In the genomic region with DNA sequence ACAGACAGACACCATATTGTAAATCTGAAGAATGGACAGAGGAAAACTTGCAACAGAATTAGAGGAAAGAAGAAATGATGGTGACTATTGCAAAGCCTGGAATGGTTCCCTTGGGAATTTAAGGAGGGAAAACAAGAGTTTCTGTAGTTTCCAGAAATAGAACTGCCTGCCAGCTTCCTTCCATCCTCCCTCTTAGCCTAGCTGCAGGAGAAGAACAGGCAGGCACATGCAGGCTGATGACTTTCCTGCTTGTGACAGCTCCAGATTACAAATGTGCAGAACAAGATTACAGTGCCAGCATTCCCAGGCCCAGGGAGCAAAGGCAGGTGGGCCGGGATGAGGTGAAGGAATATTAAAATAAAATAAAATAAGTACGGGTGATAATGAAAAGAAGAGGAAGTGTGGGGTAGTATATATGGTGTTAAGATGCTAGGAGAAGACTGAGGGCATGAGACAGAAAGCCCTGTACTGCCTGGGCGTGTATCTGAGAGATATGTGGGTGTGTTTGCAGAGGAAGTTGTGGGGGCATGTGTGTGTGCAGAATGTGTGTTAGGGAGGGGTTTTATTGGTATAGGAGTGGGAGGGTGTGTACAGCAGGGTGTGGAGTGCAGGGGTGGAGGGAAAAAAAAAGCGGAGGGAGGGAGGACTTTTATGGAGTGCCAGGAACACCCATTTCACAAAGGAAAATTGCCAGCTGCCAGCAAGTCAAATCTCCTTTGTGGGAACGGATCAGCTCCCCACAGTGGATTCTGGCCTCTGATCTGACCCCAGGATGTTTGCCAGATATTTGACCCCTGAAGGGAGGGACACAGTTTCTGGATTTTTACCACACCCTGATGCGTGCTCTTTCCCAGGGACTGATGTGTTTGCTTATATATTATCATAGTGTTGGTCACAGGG, we compare ENCODE assay signal across 8 cellular contexts. TPM values are rescaled to one million over a fixed set of nuclear protein-coding genes. Genes with fewer than 3 reads are reported as not detected.
DNase-seq lines count a peak whose midpoint lies in the region; ATAC-seq, FAIRE-seq and TF ChIP-seq lines count a peak whose summit lies in the region.

No MANE protein-coding gene starts in this region.

- peaks cover 0 to 1% of the 10 kb centered on the region in 2 donors for H3K9me3 Mint-ChIP-seq in stimulated activated naive B cell treated with anti-CD40 and anti-IgM and Interleukin-4, amounts not matched to agents 10 μg/mL and 1 μg/mL and 100 μg/mL, for 72 hours

- no peaks in the 10 kb centered on the region for H3K27me3 ChIP-seq in heart right ventricle

- peak; percentile 13 to 44; a peak in 4 of 5 replicates for TF ChIP-seq RAD21 in A549 (conservative IDR thresholded peaks at IDR 0.05 in 1 of 2, IDR thresholded peaks at IDR 0.05 in 1 of 2)

- H3K4me1 Mint-ChIP-seq in stimulated activated naive B cell treated with anti-CD40 and anti-IgM and Interleukin-4, amounts not matched to agents 10 μg/mL and 1 μg/mL and 100 μg/mL, for 72 hours = peaks cover 16 to 27% of the 10 kb centered on the region in 2 donors

- H3K36me3 ChIP-seq in heart right ventricle = no peaks in the 10 kb centered on the region

- TF ChIP-seq POLR2A in A549 (IDR thresholded peaks at IDR 0.05; ENCODE audit: low read length) (no peak), H54 (IDR thresholded peaks at IDR 0.05; ENCODE audit: low read depth, low read length) (no peak)

- H3K27ac ChIP-seq in A549 (peak overlapping the region; percentile 85 to 89), heart right ventricle (peak overlapping the region in 9 of 10 donors; percentile 7 to 76 (median 34))

- H3K4me2 ChIP-seq in A549 = peak overlapping the region; percentile 80

- no peaks in the 10 kb centered on the region for H3K27me3 Mint-ChIP-seq in stimulated activated naive B cell treated with anti-CD40 and anti-IgM and Interleukin-4, amounts not matched to agents 10 μg/mL and 1 μg/mL and 100 μg/mL, for 72 hours

- 1% methylated on average over 6 of the region's 6 CpGs for WGBS in A549 (ENCODE audit: missing lambda C conversion rate)
- WGBS in heart right ventricle, 2 donors = 5 to 18% methylated on average over 6 of the region's 6 CpGs

- CTCF ChIA-PET in A549 (lab: Yijun Ruan, JAX) = no interaction called here

- POLR2A ChIA-PET in A549 (lab: Yijun Ruan, JAX) = interaction anchor here (1.0 to 1.4 kb wide), 2 partner anchors 44 to 77 kb away, joined by 4 to 6 read pairs; a partner anchor contains a TSS

- H3K4me3 Mint-ChIP-seq in stimulated activated naive B cell treated with anti-CD40 and anti-IgM and Interleukin-4, amounts not matched to agents 10 μg/mL and 1 μg/mL and 100 μg/mL, for 72 hours = peak overlapping the region in 1 of 2 donors; percentile 6

- intact Hi-C loops in heart right ventricle (cut with DNase I) = loop anchor here in 2 of 10 donors (5.0 kb wide), 1 partner anchor 41 kb away; no protein-coding TSS in a partner anchor

- no peak for FAIRE-seq in A549 (lab: Jason Lieb, UNC)
- FAIRE-seq in H54 (lab: Jason Lieb, UNC) = peak; percentile 20

- no peaks in the 10 kb centered on the region for H3K9me3 ChIP-seq in A549
- H3K9me3 ChIP-seq in heart right ventricle = no peaks in the 10 kb centered on the region

- peak overlapping the region; percentile 7 for H3K27ac Mint-ChIP-seq in stimulated activated naive B cell treated with anti-CD40 and anti-IgM and Interleukin-4, amounts not matched to agents 10 μg/mL and 1 μg/mL and 100 μg/mL, for 72 hours

- H3K4me1 ChIP-seq in A549 = peaks cover 73% of the 10 kb centered on the region
- H3K4me1 ChIP-seq in heart right ventricle = peaks cover 6 to 60% (median 42%) of the 10 kb centered on the region in 9 donors

- DNase-seq in A549 (ENCODE audit: low read depth in 1 of 2, low spot score in 1 of 2) (peak; percentile 46 to 97), H54 (ENCODE audit: insufficient read length, low spot score) (no peak), SW480 (ENCODE audit: low spot score) (peak; percentile 96), heart right ventricle (peak in 1 of 2 donors; percentile 73), CD1c-positive myeloid dendritic cell (ENCODE audit: extremely low spot score) (no peak), NCI-H2029 treated with DMSO at 0.1 percent for 48 hours (lab: John Stamatoyannopoulos, UW) (no peak)
- no peak for DNase-seq in stimulated activated naive B cell treated with anti-CD40 and anti-IgM and Interleukin-4, amounts not matched to agents 10 μg/mL and 1 μg/mL and 100 μg/mL, for 72 hours

- 0 out of 3 replicates have a peak overlapping the region, but pooled peaks have one; percentile 4 for H3K4me3 ChIP-seq in A549
- H3K4me3 ChIP-seq in heart right ventricle = no peak overlapping the region

- peaks cover 0 to 4% of the 10 kb centered on the region in 2 donors for H3K36me3 Mint-ChIP-seq in stimulated activated naive B cell treated with anti-CD40 and anti-IgM and Interleukin-4, amounts not matched to agents 10 μg/mL and 1 μg/mL and 100 μg/mL, for 72 hours

- TF ChIP-seq EP300 in A549 (IDR thresholded peaks at IDR 0.05) = peak; percentile 76 to 88

- TF ChIP-seq CTCF in A549 (IDR thresholded peaks at IDR 0.05) (no peak), heart right ventricle (IDR thresholded peaks at IDR 0.05) (peak in 1 of 9 donors; percentile 22)

- peak; percentile 93 for ATAC-seq in A549
- peak; percentile 44 to 88 (median 74) for ATAC-seq in heart right ventricle
- peak; percentile 28 to 42 for ATAC-seq in stimulated activated naive B cell treated with anti-CD40 and anti-IgM and Interleukin-4, amounts not matched to agents 10 μg/mL and 1 μg/mL and 100 μg/mL, for 72 hours (replicated peaks)
- ATAC-seq in HG03108 (IDR thresholded peaks at IDR 0.05; ENCODE audit: unreplicated experiment) = no peak

TF ChIP-seq in A549, 52 proteins besides CTCF, POLR2A, EP300 and RAD21 (continues in another document):
- no peak for TF ChIP-seq EHF (CRISPR knock-in tag; IDR thresholded peaks at IDR 0.05)
- TF ChIP-seq, protein P1, sequence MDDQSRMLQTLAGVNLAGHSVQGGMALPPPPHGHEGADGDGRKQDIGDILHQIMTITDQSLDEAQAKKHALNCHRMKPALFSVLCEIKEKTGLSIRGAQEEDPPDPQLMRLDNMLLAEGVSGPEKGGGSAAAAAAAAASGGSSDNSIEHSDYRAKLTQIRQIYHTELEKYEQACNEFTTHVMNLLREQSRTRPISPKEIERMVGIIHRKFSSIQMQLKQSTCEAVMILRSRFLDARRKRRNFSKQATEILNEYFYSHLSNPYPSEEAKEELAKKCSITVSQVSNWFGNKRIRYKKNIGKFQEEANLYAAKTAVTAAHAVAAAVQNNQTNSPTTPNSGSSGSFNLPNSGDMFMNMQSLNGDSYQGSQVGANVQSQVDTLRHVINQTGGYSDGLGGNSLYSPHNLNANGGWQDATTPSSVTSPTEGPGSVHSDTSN (IDR thresholded peaks at IDR 0.05) = peak; percentile 58; the same call in 1 of the 2 replicates
- no peak for TF ChIP-seq NR3C1 (IDR thresholded peaks at IDR 0.05)
- no peak for TF ChIP-seq FOSB (CRISPR knock-in tag; IDR thresholded peaks at IDR 0.05)
- peak; percentile 78 for TF ChIP-seq GATA3 (IDR thresholded peaks at IDR 0.05; ENCODE audit: borderline replicate concordance)
- TF ChIP-seq SMC3 (IDR thresholded peaks at IDR 0.05) = 0 out of 3 replicates have a peak, but pooled peaks have one; percentile 26
- TF ChIP-seq CEBPB (IDR thresholded peaks at IDR 0.05) = peak; percentile 10 to 45; a peak in 1 of 4 replicates
- TF ChIP-seq ESRRA (IDR thresholded peaks at IDR 0.05; ENCODE audit: borderline replicate concordance, low read length) = peak; percentile 46; the same call in 1 of the 2 replicates
- TF ChIP-seq KDM5A (IDR thresholded peaks at IDR 0.05) = no peak
- TF ChIP-seq, protein P2, sequence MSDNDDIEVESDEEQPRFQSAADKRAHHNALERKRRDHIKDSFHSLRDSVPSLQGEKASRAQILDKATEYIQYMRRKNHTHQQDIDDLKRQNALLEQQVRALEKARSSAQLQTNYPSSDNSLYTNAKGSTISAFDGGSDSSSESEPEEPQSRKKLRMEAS (IDR thresholded peaks at IDR 0.05) = peak; percentile 45
- TF ChIP-seq CHD2 (IDR thresholded peaks at IDR 0.05; ENCODE audit: low read length, partially characterized antibody) = no peak
- TF ChIP-seq, protein P3, sequence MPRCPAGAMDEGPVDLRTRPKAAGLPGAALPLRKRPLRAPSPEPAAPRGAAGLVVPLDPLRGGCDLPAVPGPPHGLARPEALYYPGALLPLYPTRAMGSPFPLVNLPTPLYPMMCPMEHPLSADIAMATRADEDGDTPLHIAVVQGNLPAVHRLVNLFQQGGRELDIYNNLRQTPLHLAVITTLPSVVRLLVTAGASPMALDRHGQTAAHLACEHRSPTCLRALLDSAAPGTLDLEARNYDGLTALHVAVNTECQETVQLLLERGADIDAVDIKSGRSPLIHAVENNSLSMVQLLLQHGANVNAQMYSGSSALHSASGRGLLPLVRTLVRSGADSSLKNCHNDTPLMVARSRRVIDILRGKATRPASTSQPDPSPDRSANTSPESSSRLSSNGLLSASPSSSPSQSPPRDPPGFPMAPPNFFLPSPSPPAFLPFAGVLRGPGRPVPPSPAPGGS (IDR thresholded peaks at IDR 0.05) = peak; percentile 67; the same call in 1 of the 3 replicates
- TF ChIP-seq EHMT2 (IDR thresholded peaks at IDR 0.05; ENCODE audit: low read depth) = no peak
- TF ChIP-seq TFCP2L1 (CRISPR knock-in tag; IDR thresholded peaks at IDR 0.05) = no peak
- TF ChIP-seq MYC (IDR thresholded peaks at IDR 0.05; ENCODE audit: borderline replicate concordance, low read length) = peak; percentile 51; the same call in 1 of the 2 replicates
- peak; percentile 55 for TF ChIP-seq JUNB (IDR thresholded peaks at IDR 0.05)
- TF ChIP-seq NPAS2 (CRISPR knock-in tag; IDR thresholded peaks at IDR 0.05; ENCODE audit: borderline replicate concordance) = no peak
- TF ChIP-seq RARB (CRISPR knock-in tag; IDR thresholded peaks at IDR 0.05) = no peak; the same call in 1 of the 2 replicates
- TF ChIP-seq, protein P4, sequence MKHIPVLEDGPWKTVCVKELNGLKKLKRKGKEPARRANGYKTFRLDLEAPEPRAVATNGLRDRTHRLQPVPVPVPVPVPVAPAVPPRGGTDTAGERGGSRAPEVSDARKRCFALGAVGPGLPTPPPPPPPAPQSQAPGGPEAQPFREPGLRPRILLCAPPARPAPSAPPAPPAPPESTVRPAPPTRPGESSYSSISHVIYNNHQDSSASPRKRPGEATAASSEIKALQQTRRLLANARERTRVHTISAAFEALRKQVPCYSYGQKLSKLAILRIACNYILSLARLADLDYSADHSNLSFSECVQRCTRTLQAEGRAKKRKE (CRISPR knock-in tag; IDR thresholded peaks at IDR 0.05; ENCODE audit: low read depth) = no peak
- TF ChIP-seq RCOR1 (IDR thresholded peaks at IDR 0.05; ENCODE audit: low read depth, low read length) = no peak

RNA-seq across cellular contexts. Expression of a gene that starts 43.9 kb away (rescaled TPM):
- polyA plus RNA-seq in A549 (2011; rRNA removed) = 10.1 and 22.0 TPM in 2 replicates
- 2.7 and 3.2 TPM in 2 replicates for polyA plus RNA-seq in A549 (2012; cell fraction: cytosol; rRNA removed)
- 1.2 and 2.0 TPM in 2 replicates for polyA plus RNA-seq in A549 (2012; cell fraction: nucleus; rRNA removed)
- 7.1 to 8.1 TPM (median 7.2 TPM) in 3 replicates for polyA plus RNA-seq in A549 (2017; fragmentation: RNase III; extraction: RNeasy Plus Mini Kit Qiagen cat#74134 plus additional on column Dnase treatment)
- polyA minus RNA-seq in A549 (2011; rRNA and poly(A)+ RNA removed) = 22.8 and 24.1 TPM in 2 replicates
- 1 to 10 TPM; 2.0 to 4.7 (median 2.7) TPM for total RNA-seq in heart right ventricle
- under 1 TPM; 0.51 to 0.75 TPM for polyA plus RNA-seq in heart right ventricle

Comparison
In these comparisons a context has a peak if more than half of its experiments do, and no peak if none do; other contexts are left out.
1. DNase-seq: peak in A549 (2 of 2) and SW480 (single experiment); none in H54 (single experiment), stimulated activated naive B cell treated with anti-CD40 and anti-IgM and Interleukin-4, amounts not matched to agents 10 μg/mL and 1 μg/mL and 100 μg/mL, for 72 hours (single experiment), CD1c-positive myeloid dendritic cell (single experiment) and NCI-H2029 treated with DMSO at 0.1 percent for 48 hours (single experiment).